17 cellular contexts compared by ENCODE assay signal in the genomic region with DNA sequence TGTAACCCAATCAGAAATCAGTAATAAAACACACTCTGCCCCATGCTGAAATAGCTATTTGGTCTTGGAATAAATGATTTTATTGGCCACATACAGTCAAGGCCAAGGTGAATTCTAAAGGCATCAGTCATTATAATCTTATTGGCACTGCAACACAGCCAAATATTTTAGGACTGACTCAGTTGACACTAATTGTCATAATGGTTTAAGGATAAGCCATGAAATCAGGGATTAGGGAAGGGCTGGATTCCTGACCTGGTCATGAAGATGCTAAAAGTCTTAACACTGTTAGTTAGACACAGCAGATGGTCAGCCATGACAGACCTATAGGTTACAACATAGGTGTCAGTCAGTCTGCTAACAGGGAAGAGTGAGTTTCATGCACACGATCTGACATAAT.
"Had no signal": no experiment of that assay in that cellular context is flagged by ENCODE, and none has a peak within 500 bp of the region (broad histone marks: within the 10 kb centered on the region; RNA-seq: fewer than 3 reads in every experiment).

No MANE protein-coding gene starts in this region.

- H3K27ac Mint-ChIP-seq: activated CD4-positive, alpha-beta memory T cell treated with anti-CD3 and anti-CD28 coated beads, Interleukin-2, amount 10 ng/mL, durations not matched to agents 7 days and 5 days; activated naive CD8-positive, alpha-beta T cell treated with anti-CD3 and anti-CD28 coated beads, Interleukin-2, amount 50 U/mL, for 24 hours; immature natural killer cell; naive B cell had no signal

- H3K9me3 Mint-ChIP-seq: activated CD4-positive, alpha-beta memory T cell treated with anti-CD3 and anti-CD28 coated beads, Interleukin-2, amount 10 ng/mL, durations not matched to agents 7 days and 5 days; activated naive CD8-positive, alpha-beta T cell treated with anti-CD3 and anti-CD28 coated beads, Interleukin-2, amount 50 U/mL, for 24 hours had no signal

- H3K27ac ChIP-seq: epithelial cell of prostate, lower lobe of right lung, pancreas, skin epidermis, thyroid gland had no signal

- H3K36me3 ChIP-seq: lower lobe of right lung, pancreas, thyroid gland had no signal

- FAIRE-seq: pancreas had no signal

- H3K4me1 Mint-ChIP-seq: activated CD4-positive, alpha-beta memory T cell treated with anti-CD3 and anti-CD28 coated beads, Interleukin-2, amount 10 ng/mL, durations not matched to agents 7 days and 5 days; immature natural killer cell; naive B cell had no signal

- H3K4me3 ChIP-seq: lower lobe of right lung, pancreas, skin epidermis, thyroid gland had no signal

- H3K9me3 ChIP-seq: lower lobe of right lung, pancreas, thyroid gland had no signal

- DNase-seq: activated CD4-positive, alpha-beta memory T cell treated with anti-CD3 and anti-CD28 coated beads, Interleukin-2, amount 10 ng/mL, durations not matched to agents 7 days and 5 days; activated CD8-positive, alpha-beta memory T cell treated with anti-CD3 and anti-CD28 coated beads, Interleukin-2, amount 50 U/mL, for 4 hours; activated naive CD8-positive, alpha-beta T cell treated with anti-CD3 and anti-CD28 coated beads, Interleukin-2, amount 50 U/mL, for 24 hours; central memory CD4-positive, alpha-beta T cell; cortex of kidney; effector CD8-positive, alpha-beta T cell; glutamatergic neuron; immature natural killer cell; left cardiac atrium; lower lobe of right lung; naive B cell; pancreas; retina; T-helper 9 cell; thyroid gland had no signal

- H3K4me3 Mint-ChIP-seq: activated CD4-positive, alpha-beta memory T cell treated with anti-CD3 and anti-CD28 coated beads, Interleukin-2, amount 10 ng/mL, durations not matched to agents 7 days and 5 days; activated naive CD8-positive, alpha-beta T cell treated with anti-CD3 and anti-CD28 coated beads, Interleukin-2, amount 50 U/mL, for 24 hours; immature natural killer cell; naive B cell had no signal

- H3K27me3 ChIP-seq: pancreas, thyroid gland had no signal

- H3K36me3 Mint-ChIP-seq: immature natural killer cell, naive B cell had no signal

- ATAC-seq: activated naive CD8-positive, alpha-beta T cell treated with anti-CD3 and anti-CD28 coated beads, Interleukin-2, amount 50 U/mL, for 24 hours; left cardiac atrium; lower lobe of right lung; pancreas had no signal

- H3K4me1 ChIP-seq: lower lobe of right lung, pancreas, thyroid gland had no signal
